ENCODE assay signal across 8 cellular contexts in the genomic region with DNA sequence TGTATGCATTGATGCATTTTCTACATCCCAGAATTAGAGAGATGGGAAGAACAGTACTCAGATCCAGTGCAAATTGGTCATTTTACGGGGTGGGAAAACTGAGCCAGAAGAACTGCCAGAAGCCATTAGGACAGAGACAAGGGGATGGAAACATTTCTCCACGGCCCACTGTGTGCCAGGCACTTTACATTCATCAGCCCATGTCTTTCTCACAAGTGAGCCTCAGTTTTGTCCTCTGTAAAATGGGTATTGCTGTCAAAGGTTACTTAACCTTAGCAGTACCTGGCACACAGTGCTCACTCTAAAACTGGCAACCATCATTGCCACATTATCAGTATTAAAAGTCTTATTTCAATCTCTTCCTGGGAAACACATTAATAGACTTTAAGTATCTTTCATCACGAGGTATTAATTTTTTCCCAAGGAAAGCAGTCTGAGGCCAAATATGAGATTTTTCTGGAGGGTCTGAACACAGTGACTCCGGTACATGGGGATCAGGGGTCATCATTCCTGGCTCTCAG. TPM values are rescaled to one million over a fixed set of nuclear protein-coding genes. Genes with fewer than 3 reads are reported as not detected.
DNase-seq lines count a peak whose midpoint lies in the region; ATAC-seq and TF ChIP-seq lines count a peak whose summit lies in the region.

No MANE protein-coding gene starts in this region.

- peak overlapping the region; percentile 99 for H3K27ac Mint-ChIP-seq in activated T-helper 17 cell treated with anti-CD3 and anti-CD28 coated beads, Interleukin-2, amount 50 U/mL, for 72 hours

- peak overlapping the region; percentile 89 for H3K4me3 Mint-ChIP-seq in activated T-helper 17 cell treated with anti-CD3 and anti-CD28 coated beads, Interleukin-2, amount 50 U/mL, for 72 hours

- peaks cover 35% of the 10 kb centered on the region for H3K4me1 Mint-ChIP-seq in activated T-helper 17 cell treated with anti-CD3 and anti-CD28 coated beads, Interleukin-2, amount 50 U/mL, for 72 hours

- POLR2A ChIA-PET in HEK293T (lab: Yijun Ruan, JAX) = interaction anchor here (0.8 to 1.6 kb wide), 5 partner anchors 11 to 218 kb away, joined by 3 to 5 read pairs (median 3); partner anchors contain the start of gene ATP6V0E1

- intact Hi-C loops in gastrocnemius medialis (cut with DNase I; ENCODE audit: low total_unique reads) = loop anchor here (1.0 to 5.0 kb wide), 3 partner anchors 34 to 139 kb away; no protein-coding TSS in a partner anchor

- H3K4me3 ChIP-seq in cardiac muscle cell = peak overlapping the region; percentile 22
- H3K4me3 ChIP-seq in gastrocnemius medialis = peak overlapping the region; percentile 66 to 98 (median 83)

- CTCF ChIA-PET in HEK293T (lab: Yijun Ruan, JAX) = interaction anchor here (0.6 to 1.4 kb wide), 5 partner anchors 49 to 328 kb away, joined by 3 to 9 read pairs (median 3); no protein-coding TSS in a partner anchor

- TF ChIP-seq CTCF in cardiac muscle cell (IDR thresholded peaks at IDR 0.05; ENCODE audit: low read depth, low read length) = no peak
- TF ChIP-seq CTCF in gastrocnemius medialis (IDR thresholded peaks at IDR 0.05 in 4 of 5, conservative IDR thresholded peaks at IDR 0.05 in 1 of 5) = no peak

- H3K36me3 ChIP-seq in cardiac muscle cell = peaks cover 18% of the 10 kb centered on the region
- peaks cover 17 to 30% of the 10 kb centered on the region in 2 donors for H3K36me3 ChIP-seq in gastrocnemius medialis

- H3K27me3 ChIP-seq in cardiac muscle cell (no peaks in the 10 kb centered on the region), gastrocnemius medialis (no peaks in the 10 kb centered on the region)

- no peak for ATAC-seq in activated T-helper 17 cell treated with anti-CD3 and anti-CD28 coated beads, Interleukin-2, amount 50 U/mL, for 72 hours (replicated peaks)
- ATAC-seq in gastrocnemius medialis = peak; percentile 3 to 6
- no peak for ATAC-seq in GM18502 (IDR thresholded peaks at IDR 0.05; ENCODE audit: poor library complexity, unreplicated experiment)
- ATAC-seq in HG03139 (IDR thresholded peaks at IDR 0.05; ENCODE audit: unreplicated experiment) = no peak

- H3K36me3 Mint-ChIP-seq in activated T-helper 17 cell treated with anti-CD3 and anti-CD28 coated beads, Interleukin-2, amount 50 U/mL, for 72 hours (ENCODE audit: low read depth) = peaks cover 43% of the 10 kb centered on the region

- H3K9me3 ChIP-seq in cardiac muscle cell (ENCODE audit: low read depth) = no peaks in the 10 kb centered on the region
- no peaks in the 10 kb centered on the region for H3K9me3 ChIP-seq in gastrocnemius medialis

- no peak for TF ChIP-seq POLR2A in gastrocnemius medialis (IDR thresholded peaks at IDR 0.05)

- DNase-seq in HEK293T (ENCODE audit: extremely low spot score) (no peak), cardiac muscle cell (ENCODE audit: low read depth in 1 of 2, low spot score in 1 of 2) (peak in 1 of 2 donors; percentile 85), gastrocnemius medialis (no peak), NCI-H1436 treated with DMSO at 0.1 percent for 48 hours (lab: John Stamatoyannopoulos, UW) (no peak), germinal center (ENCODE audit: low spot score) (no peak)

- peak overlapping the region; percentile 88 for H3K27ac ChIP-seq in cardiac muscle cell
- H3K27ac ChIP-seq in gastrocnemius medialis = peak overlapping the region; percentile 96 to 99 (median 96)

- H3K4me1 ChIP-seq in cardiac muscle cell (ENCODE audit: low read depth) (peaks cover 21% of the 10 kb centered on the region), gastrocnemius medialis (peaks cover 19 to 22% of the 10 kb centered on the region in 2 donors)

- in situ Hi-C loops in gastrocnemius medialis (cut with MboI; ENCODE audit: low sequenced_read_pairs in 4 of 4) = loop anchor here in 2 of 4 donors (5.0 kb wide), 1 partner anchor 101 kb away; no protein-coding TSS in a partner anchor

- H3K27me3 Mint-ChIP-seq in activated T-helper 17 cell treated with anti-CD3 and anti-CD28 coated beads, Interleukin-2, amount 50 U/mL, for 72 hours = no peaks in the 10 kb centered on the region

- H3K9me3 Mint-ChIP-seq in activated T-helper 17 cell treated with anti-CD3 and anti-CD28 coated beads, Interleukin-2, amount 50 U/mL, for 72 hours = no peaks in the 10 kb centered on the region

TF ChIP-seq in HEK293T, 16 proteins besides CTCF, POLR2A, EP300 and RAD21:
- TF ChIP-seq BHLHE40 (IDR thresholded peaks at IDR 0.05; ENCODE audit: borderline replicate concordance) (no peak), LEF1 (IDR thresholded peaks at IDR 0.05; ENCODE audit: borderline replicate concordance) (0 out of 2 replicates have a peak, but pooled peaks have one; percentile 13)

RNA-seq across cellular contexts. Expression of gene DUSP1, which starts 5.2 kb away (rescaled TPM):
- total RNA-seq in activated T-helper 17 cell treated with anti-CD3 and anti-CD28 coated beads, Interleukin-2, amount 50 U/mL, for 72 hours = 10 to 100 TPM; 18.3 to 24.6 TPM
- total RNA-seq in cardiac muscle cell = 38.7 and 49.4 TPM in 2 replicates
- polyA plus RNA-seq in cardiac muscle cell = 27.1 and 32.2 TPM in 2 replicates
- total RNA-seq in gastrocnemius medialis = 1,000 to 10,000 TPM in 1 of 4 donors, 100 to 1,000 TPM in 3; 345 to 1,004 (median 793) TPM

Comparison
In these comparisons a context has a peak if more than half of its experiments do, and no peak if none do; other contexts are left out.
1. ATAC-seq: peak in gastrocnemius medialis (2 of 2); none in activated T-helper 17 cell treated with anti-CD3 and anti-CD28 coated beads, Interleukin-2, amount 50 U/mL, for 72 hours (single experiment), GM18502 (single experiment) and HG03139 (single experiment).